Comparison of ENCODE assay signal across 1 cellular context in genomic region chr5:134873987-134874830, GRCh38.
A peak's percentile ranks its signal among the peaks of the same experiment; 100 is the strongest.
TF ChIP-seq lines count a peak whose summit lies in the region.

A gene with protein sequence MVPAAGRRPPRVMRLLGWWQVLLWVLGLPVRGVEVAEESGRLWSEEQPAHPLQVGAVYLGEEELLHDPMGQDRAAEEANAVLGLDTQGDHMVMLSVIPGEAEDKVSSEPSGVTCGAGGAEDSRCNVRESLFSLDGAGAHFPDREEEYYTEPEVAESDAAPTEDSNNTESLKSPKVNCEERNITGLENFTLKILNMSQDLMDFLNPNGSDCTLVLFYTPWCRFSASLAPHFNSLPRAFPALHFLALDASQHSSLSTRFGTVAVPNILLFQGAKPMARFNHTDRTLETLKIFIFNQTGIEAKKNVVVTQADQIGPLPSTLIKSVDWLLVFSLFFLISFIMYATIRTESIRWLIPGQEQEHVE (plus strand): TSS chr5:134874371. CDS start chr5:134874428, 57 bp downstream.

TF ChIP-seq in K562, 482 proteins besides CTCF, POLR2A, EP300 and RAD21 (continued from another document and continues in another):
- TF ChIP-seq, protein P1, sequence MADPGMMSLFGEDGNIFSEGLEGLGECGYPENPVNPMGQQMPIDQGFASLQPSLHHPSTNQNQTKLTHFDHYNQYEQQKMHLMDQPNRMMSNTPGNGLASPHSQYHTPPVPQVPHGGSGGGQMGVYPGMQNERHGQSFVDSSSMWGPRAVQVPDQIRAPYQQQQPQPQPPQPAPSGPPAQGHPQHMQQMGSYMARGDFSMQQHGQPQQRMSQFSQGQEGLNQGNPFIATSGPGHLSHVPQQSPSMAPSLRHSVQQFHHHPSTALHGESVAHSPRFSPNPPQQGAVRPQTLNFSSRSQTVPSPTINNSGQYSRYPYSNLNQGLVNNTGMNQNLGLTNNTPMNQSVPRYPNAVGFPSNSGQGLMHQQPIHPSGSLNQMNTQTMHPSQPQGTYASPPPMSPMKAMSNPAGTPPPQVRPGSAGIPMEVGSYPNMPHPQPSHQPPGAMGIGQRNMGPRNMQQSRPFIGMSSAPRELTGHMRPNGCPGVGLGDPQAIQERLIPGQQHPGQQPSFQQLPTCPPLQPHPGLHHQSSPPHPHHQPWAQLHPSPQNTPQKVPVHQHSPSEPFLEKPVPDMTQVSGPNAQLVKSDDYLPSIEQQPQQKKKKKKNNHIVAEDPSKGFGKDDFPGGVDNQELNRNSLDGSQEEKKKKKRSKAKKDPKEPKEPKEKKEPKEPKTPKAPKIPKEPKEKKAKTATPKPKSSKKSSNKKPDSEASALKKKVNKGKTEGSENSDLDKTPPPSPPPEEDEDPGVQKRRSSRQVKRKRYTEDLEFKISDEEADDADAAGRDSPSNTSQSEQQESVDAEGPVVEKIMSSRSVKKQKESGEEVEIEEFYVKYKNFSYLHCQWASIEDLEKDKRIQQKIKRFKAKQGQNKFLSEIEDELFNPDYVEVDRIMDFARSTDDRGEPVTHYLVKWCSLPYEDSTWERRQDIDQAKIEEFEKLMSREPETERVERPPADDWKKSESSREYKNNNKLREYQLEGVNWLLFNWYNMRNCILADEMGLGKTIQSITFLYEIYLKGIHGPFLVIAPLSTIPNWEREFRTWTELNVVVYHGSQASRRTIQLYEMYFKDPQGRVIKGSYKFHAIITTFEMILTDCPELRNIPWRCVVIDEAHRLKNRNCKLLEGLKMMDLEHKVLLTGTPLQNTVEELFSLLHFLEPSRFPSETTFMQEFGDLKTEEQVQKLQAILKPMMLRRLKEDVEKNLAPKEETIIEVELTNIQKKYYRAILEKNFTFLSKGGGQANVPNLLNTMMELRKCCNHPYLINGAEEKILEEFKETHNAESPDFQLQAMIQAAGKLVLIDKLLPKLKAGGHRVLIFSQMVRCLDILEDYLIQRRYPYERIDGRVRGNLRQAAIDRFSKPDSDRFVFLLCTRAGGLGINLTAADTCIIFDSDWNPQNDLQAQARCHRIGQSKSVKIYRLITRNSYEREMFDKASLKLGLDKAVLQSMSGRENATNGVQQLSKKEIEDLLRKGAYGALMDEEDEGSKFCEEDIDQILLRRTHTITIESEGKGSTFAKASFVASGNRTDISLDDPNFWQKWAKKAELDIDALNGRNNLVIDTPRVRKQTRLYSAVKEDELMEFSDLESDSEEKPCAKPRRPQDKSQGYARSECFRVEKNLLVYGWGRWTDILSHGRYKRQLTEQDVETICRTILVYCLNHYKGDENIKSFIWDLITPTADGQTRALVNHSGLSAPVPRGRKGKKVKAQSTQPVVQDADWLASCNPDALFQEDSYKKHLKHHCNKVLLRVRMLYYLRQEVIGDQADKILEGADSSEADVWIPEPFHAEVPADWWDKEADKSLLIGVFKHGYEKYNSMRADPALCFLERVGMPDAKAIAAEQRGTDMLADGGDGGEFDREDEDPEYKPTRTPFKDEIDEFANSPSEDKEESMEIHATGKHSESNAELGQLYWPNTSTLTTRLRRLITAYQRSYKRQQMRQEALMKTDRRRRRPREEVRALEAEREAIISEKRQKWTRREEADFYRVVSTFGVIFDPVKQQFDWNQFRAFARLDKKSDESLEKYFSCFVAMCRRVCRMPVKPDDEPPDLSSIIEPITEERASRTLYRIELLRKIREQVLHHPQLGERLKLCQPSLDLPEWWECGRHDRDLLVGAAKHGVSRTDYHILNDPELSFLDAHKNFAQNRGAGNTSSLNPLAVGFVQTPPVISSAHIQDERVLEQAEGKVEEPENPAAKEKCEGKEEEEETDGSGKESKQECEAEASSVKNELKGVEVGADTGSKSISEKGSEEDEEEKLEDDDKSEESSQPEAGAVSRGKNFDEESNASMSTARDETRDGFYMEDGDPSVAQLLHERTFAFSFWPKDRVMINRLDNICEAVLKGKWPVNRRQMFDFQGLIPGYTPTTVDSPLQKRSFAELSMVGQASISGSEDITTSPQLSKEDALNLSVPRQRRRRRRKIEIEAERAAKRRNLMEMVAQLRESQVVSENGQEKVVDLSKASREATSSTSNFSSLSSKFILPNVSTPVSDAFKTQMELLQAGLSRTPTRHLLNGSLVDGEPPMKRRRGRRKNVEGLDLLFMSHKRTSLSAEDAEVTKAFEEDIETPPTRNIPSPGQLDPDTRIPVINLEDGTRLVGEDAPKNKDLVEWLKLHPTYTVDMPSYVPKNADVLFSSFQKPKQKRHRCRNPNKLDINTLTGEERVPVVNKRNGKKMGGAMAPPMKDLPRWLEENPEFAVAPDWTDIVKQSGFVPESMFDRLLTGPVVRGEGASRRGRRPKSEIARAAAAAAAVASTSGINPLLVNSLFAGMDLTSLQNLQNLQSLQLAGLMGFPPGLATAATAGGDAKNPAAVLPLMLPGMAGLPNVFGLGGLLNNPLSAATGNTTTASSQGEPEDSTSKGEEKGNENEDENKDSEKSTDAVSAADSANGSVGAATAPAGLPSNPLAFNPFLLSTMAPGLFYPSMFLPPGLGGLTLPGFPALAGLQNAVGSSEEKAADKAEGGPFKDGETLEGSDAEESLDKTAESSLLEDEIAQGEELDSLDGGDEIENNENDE (IDR thresholded peaks at IDR 0.05; ENCODE audit: low read depth, low read length): no peak
- peak; percentile 82; the same call in 1 of the 2 replicates for TF ChIP-seq ZHX1 (conservative IDR thresholded peaks at IDR 0.05; ENCODE audit: low read length)
- TF ChIP-seq LCOR (CRISPR knock-in tag; IDR thresholded peaks at IDR 0.05): peak; percentile 66; the same call in 1 of the 2 replicates
- TF ChIP-seq ZNF778 (CRISPR knock-in tag; IDR thresholded peaks at IDR 0.05): no peak
- no peak for TF ChIP-seq ZNF165 (CRISPR knock-in tag; IDR thresholded peaks at IDR 0.05; ENCODE audit: borderline replicate concordance)
- TF ChIP-seq, protein P2, sequence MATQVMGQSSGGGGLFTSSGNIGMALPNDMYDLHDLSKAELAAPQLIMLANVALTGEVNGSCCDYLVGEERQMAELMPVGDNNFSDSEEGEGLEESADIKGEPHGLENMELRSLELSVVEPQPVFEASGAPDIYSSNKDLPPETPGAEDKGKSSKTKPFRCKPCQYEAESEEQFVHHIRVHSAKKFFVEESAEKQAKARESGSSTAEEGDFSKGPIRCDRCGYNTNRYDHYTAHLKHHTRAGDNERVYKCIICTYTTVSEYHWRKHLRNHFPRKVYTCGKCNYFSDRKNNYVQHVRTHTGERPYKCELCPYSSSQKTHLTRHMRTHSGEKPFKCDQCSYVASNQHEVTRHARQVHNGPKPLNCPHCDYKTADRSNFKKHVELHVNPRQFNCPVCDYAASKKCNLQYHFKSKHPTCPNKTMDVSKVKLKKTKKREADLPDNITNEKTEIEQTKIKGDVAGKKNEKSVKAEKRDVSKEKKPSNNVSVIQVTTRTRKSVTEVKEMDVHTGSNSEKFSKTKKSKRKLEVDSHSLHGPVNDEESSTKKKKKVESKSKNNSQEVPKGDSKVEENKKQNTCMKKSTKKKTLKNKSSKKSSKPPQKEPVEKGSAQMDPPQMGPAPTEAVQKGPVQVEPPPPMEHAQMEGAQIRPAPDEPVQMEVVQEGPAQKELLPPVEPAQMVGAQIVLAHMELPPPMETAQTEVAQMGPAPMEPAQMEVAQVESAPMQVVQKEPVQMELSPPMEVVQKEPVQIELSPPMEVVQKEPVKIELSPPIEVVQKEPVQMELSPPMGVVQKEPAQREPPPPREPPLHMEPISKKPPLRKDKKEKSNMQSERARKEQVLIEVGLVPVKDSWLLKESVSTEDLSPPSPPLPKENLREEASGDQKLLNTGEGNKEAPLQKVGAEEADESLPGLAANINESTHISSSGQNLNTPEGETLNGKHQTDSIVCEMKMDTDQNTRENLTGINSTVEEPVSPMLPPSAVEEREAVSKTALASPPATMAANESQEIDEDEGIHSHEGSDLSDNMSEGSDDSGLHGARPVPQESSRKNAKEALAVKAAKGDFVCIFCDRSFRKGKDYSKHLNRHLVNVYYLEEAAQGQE (CRISPR knock-in tag; IDR thresholded peaks at IDR 0.05; ENCODE audit: low read depth): peak; percentile 70
- TF ChIP-seq SRSF3 (IDR thresholded peaks at IDR 0.05; ENCODE audit: insufficient read depth, low read length): no peak
- 0 out of 2 replicates have a peak, but pooled peaks have one; percentile 14 for TF ChIP-seq ZBTB40 (IDR thresholded peaks at IDR 0.05)
- no peak for TF ChIP-seq ZBTB40 (CRISPR knock-in tag; IDR thresholded peaks at IDR 0.05)
- TF ChIP-seq PRPF4 (IDR thresholded peaks at IDR 0.05; ENCODE audit: insufficient read depth, low read depth, low read length, poor library complexity, severe bottlenecking): no peak
- TF ChIP-seq KAT8 (IDR thresholded peaks at IDR 0.05; ENCODE audit: low read depth): peak; percentile 21; the same call in 1 of the 2 replicates
- no peak; the same call in 1 of the 2 replicates for TF ChIP-seq E2F4 (CRISPR knock-in tag; IDR thresholded peaks at IDR 0.05; ENCODE audit: low read depth)
- no peak for TF ChIP-seq MIER1 (IDR thresholded peaks at IDR 0.05; ENCODE audit: low read depth)
- no peak for TF ChIP-seq TCF3 (CRISPR knock-in tag; IDR thresholded peaks at IDR 0.05)
- TF ChIP-seq ZBTB26 (CRISPR knock-in tag; IDR thresholded peaks at IDR 0.05): 0 out of 2 replicates have a peak, but pooled peaks have one; percentile 38
